25 cellular contexts compared by ENCODE assay signal in the genomic region with DNA sequence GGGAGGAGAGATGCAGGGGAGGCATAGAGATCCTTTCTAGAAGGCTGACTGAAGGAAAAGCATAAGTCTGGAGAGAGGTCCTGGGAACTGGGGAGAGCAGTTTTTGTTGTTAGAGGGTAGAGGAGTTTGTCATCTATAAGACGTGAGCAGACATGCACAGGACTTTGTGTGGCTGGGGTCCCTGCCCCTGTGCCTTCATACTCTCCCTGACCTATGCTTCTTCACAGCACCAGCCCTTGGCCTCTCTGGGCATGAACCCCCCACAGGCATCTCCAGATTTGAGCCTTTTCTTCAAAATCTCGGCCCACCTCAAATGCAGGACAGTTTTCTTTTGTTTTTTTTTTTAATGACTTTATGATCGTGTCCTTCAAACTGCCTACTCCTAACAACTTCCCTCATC.
DNase-seq lines count a peak whose midpoint lies in the region; ATAC-seq, FAIRE-seq and TF ChIP-seq lines count a peak whose summit lies in the region.
"Had no signal": no experiment of that assay in that cellular context is flagged by ENCODE, and none has a peak within 500 bp of the region (broad histone marks: within the 10 kb centered on the region; RNA-seq: fewer than 3 reads in every experiment).

No MANE protein-coding gene starts in this region.

- H4K20me1 ChIP-seq in HepG2 (ENCODE audit: insufficient read depth, low read length) (no peaks in the 10 kb centered on the region), endothelial cell of umbilical vein (replicated peaks; ENCODE audit: control insufficient read depth, extremely low read depth, insufficient read depth, low read length) (no peaks in the 10 kb centered on the region)

- no peak overlapping the region for H3K14ac ChIP-seq in neuronal stem cell (ENCODE audit: low read length)

- no peak overlapping the region for H3K4me3 ChIP-seq in HepG2 (replicated peaks in 1 of 3; ENCODE audit: insufficient read depth in 1 of 3, low read depth in 2 of 3, low read length in 3 of 3)
- no peak overlapping the region for H3K4me3 ChIP-seq in right lobe of liver
- H3K4me3 ChIP-seq in endothelial cell of umbilical vein (replicated peaks in 1 of 3; ENCODE audit: insufficient read depth in 1 of 3, low read depth in 1 of 3, low read length in 3 of 3): no peak overlapping the region
- no peak overlapping the region for H3K4me3 ChIP-seq in neuronal stem cell (ENCODE audit: low read length in 2 of 2)
- H3K4me3 ChIP-seq in vagina: no peak overlapping the region
- no peak overlapping the region for H3K4me3 ChIP-seq in upper lobe of left lung
- H3K4me3 ChIP-seq: GM23248 had no signal

- dilution Hi-C loops in endothelial cell of umbilical vein (cut with MboI; ENCODE audit: extremely low pct_ligation_motif_present, low sequenced_read_pairs): no loop called here

- BruUV-seq in HepG2 (replicated peaks; lab: Mats Ljungman, UMichigan) (no TSS peak), endothelial cell of umbilical vein (replicated peaks; lab: Mats Ljungman, UMichigan) (no TSS peak)

- H2AK5ac ChIP-seq in neuronal stem cell (ENCODE audit: low read depth, low read length): no peak overlapping the region

- FAIRE-seq in HepG2 (lab: Jason Lieb, UNC): no peak
- FAIRE-seq in endothelial cell of umbilical vein (lab: Jason Lieb, UNC): no peak
- FAIRE-seq: G401.6, GM18507, HTR-8/SVneo, RCC 7860 had no signal

- H3K27ac ChIP-seq in HepG2 (ENCODE audit: extremely low read length, insufficient read depth, low read length): no peak overlapping the region
- H3K27ac ChIP-seq in right lobe of liver: no peak overlapping the region
- H3K27ac ChIP-seq in endothelial cell of umbilical vein (ENCODE audit: insufficient read depth, low read depth, low read length): peak overlapping the region; percentile 95
- H3K27ac ChIP-seq in neuronal stem cell (replicated peaks; ENCODE audit: low read length): no peak overlapping the region
- peak overlapping the region; percentile 69 for H3K27ac ChIP-seq in vagina
- H3K27ac ChIP-seq in upper lobe of left lung: no peak overlapping the region
- H3K27ac ChIP-seq: 22Rv1, GM23248 had no signal

- POLR2A ChIA-PET in HepG2 (lab: Yijun Ruan, JAX): no interaction called here
- POLR2A ChIA-PET in endothelial cell of umbilical vein (lab: Charles Lee): no interaction called here

- 62% methylated on average over 3 of the region's 3 CpGs for WGBS in HepG2 (ENCODE audit: low lambda C conversion rate)
- WGBS in right lobe of liver (ENCODE audit: insufficient coverage, low coverage, low lambda C conversion rate, missing lambda C conversion rate): 92% methylated on average over 2 of the region's 3 CpGs
- no CpG with 5 or more reads among the region's 3 CpGs for WGBS in neuronal stem cell (ENCODE audit: extremely low coverage in 2 of 2, insufficient read length in 2 of 2, insufficient replicate concordance in 1 of 2), 2 donors
- 89 to 90% methylated on average over 3 of the region's 3 CpGs for WGBS in upper lobe of left lung, 2 donors

- H2BK12ac ChIP-seq in neuronal stem cell (ENCODE audit: low read length): no peak overlapping the region

- H3K79me2 ChIP-seq in HepG2 (ENCODE audit: insufficient read depth, low read length) (no peaks in the 10 kb centered on the region), endothelial cell of umbilical vein (ENCODE audit: control insufficient read depth, insufficient read depth, low read length) (peaks cover 7% of the 10 kb centered on the region)

- peak overlapping the region; percentile 0 for H2BK120ac ChIP-seq in neuronal stem cell (ENCODE audit: low read depth, low read length)

- no peaks in the 10 kb centered on the region for H3K9me3 ChIP-seq in HepG2 (ENCODE audit: low read length)
- H3K9me3 ChIP-seq in right lobe of liver: no peaks in the 10 kb centered on the region
- H3K9me3 ChIP-seq in endothelial cell of umbilical vein (replicated peaks; ENCODE audit: control insufficient read depth, insufficient read depth, low read length): no peaks in the 10 kb centered on the region
- no peaks in the 10 kb centered on the region for H3K9me3 ChIP-seq in neuronal stem cell (replicated peaks in 1 of 2; ENCODE audit: control insufficient read depth in 2 of 2, insufficient read depth in 1 of 2, low read depth in 1 of 2, low read length in 2 of 2)
- no peaks in the 10 kb centered on the region for H3K9me3 ChIP-seq in vagina
- no peaks in the 10 kb centered on the region for H3K9me3 ChIP-seq in upper lobe of left lung

- H3K79me1 ChIP-seq in neuronal stem cell (ENCODE audit: low read depth, low read length): no peaks in the 10 kb centered on the region

- no peak overlapping the region for H4K8ac ChIP-seq in neuronal stem cell (ENCODE audit: low read depth, low read length)

- TF ChIP-seq CTCF in HepG2 (CRISPR knock-in tag; IDR thresholded peaks at IDR 0.05) (no peak), right lobe of liver (IDR thresholded peaks at IDR 0.05) (no peak), endothelial cell of umbilical vein (IDR thresholded peaks at IDR 0.05; ENCODE audit: extremely low read depth in 1 of 2, insufficient read depth in 1 of 2, low read depth in 1 of 2, low read length in 2 of 2) (no peak), vagina (IDR thresholded peaks at IDR 0.05) (no peak), upper lobe of left lung (IDR thresholded peaks at IDR 0.05) (no peak)

- peaks cover 17% of the 10 kb centered on the region for H3K4me1 ChIP-seq in HepG2 (ENCODE audit: insufficient read depth, low read length)
- no peaks in the 10 kb centered on the region for H3K4me1 ChIP-seq in right lobe of liver
- peaks cover 46% of the 10 kb centered on the region for H3K4me1 ChIP-seq in endothelial cell of umbilical vein (ENCODE audit: control insufficient read depth, extremely low read depth, insufficient read depth, low read length)
- H3K4me1 ChIP-seq in neuronal stem cell (ENCODE audit: control insufficient read depth in 2 of 2, insufficient read depth in 1 of 2, low read depth in 1 of 2, low read length in 2 of 2): peaks cover 15 to 16% of the 10 kb centered on the region in 2 donors
- peaks cover 46% of the 10 kb centered on the region for H3K4me1 ChIP-seq in vagina
- peaks cover 5 to 11% (median 8%) of the 10 kb centered on the region in 4 donors for H3K4me1 ChIP-seq in upper lobe of left lung

- peak overlapping the region; percentile 62 for H3K18ac ChIP-seq in neuronal stem cell (ENCODE audit: low read length)

- H3K4me2 ChIP-seq in HepG2 (ENCODE audit: low read depth, low read length) (peak overlapping the region; percentile 88; the same call in 1 of the 2 replicates), endothelial cell of umbilical vein (ENCODE audit: insufficient read depth, low read length) (no peak overlapping the region), neuronal stem cell (ENCODE audit: insufficient read depth, low read length, poor library complexity, severe bottlenecking) (no peak overlapping the region)

- H2BK5ac ChIP-seq in neuronal stem cell (ENCODE audit: low read length): no peak overlapping the region

- H3K9me1 ChIP-seq in endothelial cell of umbilical vein (replicated peaks; ENCODE audit: control insufficient read depth, extremely low read depth, insufficient read depth, low read length): no peaks in the 10 kb centered on the region

- in situ Hi-C loops in HepG2 (cut with HindIII; ENCODE audit: extremely low pct_ligation_motif_present, low pct_unique_long_range_greater_than_20kb): no loop called here

- ATAC-seq in HepG2: no peak
- no peak for ATAC-seq in right lobe of liver
- ATAC-seq in upper lobe of left lung (ENCODE audit: low FRiP score in 2 of 2): no peak
- ATAC-seq: HCT116 had no signal

- no peak overlapping the region for H4K91ac ChIP-seq in neuronal stem cell (ENCODE audit: low read depth, low read length, poor library complexity)

- H3K9ac ChIP-seq in HepG2 (ENCODE audit: insufficient read depth, low read depth, low read length) (no peak overlapping the region), endothelial cell of umbilical vein (replicated peaks; ENCODE audit: extremely low read depth, insufficient read depth, low read length) (peak overlapping the region; percentile 81), neuronal stem cell (ENCODE audit: low read depth, low read length, poor library complexity) (no peak overlapping the region)
- H3K9ac ChIP-seq: GM23248 had no signal

- TF ChIP-seq POLR2A in HepG2 (IDR thresholded peaks at IDR 0.05; ENCODE audit: insufficient read depth in 1 of 2, low read depth in 2 of 2, low read length in 2 of 2) (no peak), right lobe of liver (IDR thresholded peaks at IDR 0.05) (no peak), endothelial cell of umbilical vein (IDR thresholded peaks at IDR 0.05; ENCODE audit: low read depth, low read length) (no peak), vagina (IDR thresholded peaks at IDR 0.05) (no peak), upper lobe of left lung (IDR thresholded peaks at IDR 0.05) (no peak)

- CTCF ChIA-PET in HepG2 (lab: Yijun Ruan, JAX; ENCODE audit: low intra/inter-chr PET ratio, low total read pairs) (no interaction called here), endothelial cell of umbilical vein (lab: Charles Lee) (interaction anchor here (1.6 to 1.9 kb wide), 2 partner anchors 17 to 109 kb away, joined by 5 read pairs; no protein-coding TSS in a partner anchor)

- H3K4ac ChIP-seq in neuronal stem cell (ENCODE audit: low read length): no peak overlapping the region

- H3K27me3 ChIP-seq in HepG2 (ENCODE audit: control insufficient read depth in 1 of 2, insufficient read depth in 2 of 2, low read length in 2 of 2) (no peaks in the 10 kb centered on the region), right lobe of liver (no peaks in the 10 kb centered on the region), endothelial cell of umbilical vein (ENCODE audit: control insufficient read depth in 2 of 2, insufficient read depth in 2 of 2, low read length in 2 of 2) (no peaks in the 10 kb centered on the region), neuronal stem cell (ENCODE audit: control insufficient read depth in 3 of 3, insufficient read depth in 3 of 3, low read depth in 1 of 3, low read length in 3 of 3) (no peaks in the 10 kb centered on the region), vagina (no peaks in the 10 kb centered on the region), upper lobe of left lung (no peaks in the 10 kb centered on the region)

- DNase-seq in HepG2 (ENCODE audit: low spot score) (no peak), right lobe of liver (no peak), endothelial cell of umbilical vein (ENCODE audit: low read depth, low spot score) (no peak), neuronal stem cell (ENCODE audit: low spot score) (no peak), vagina (ENCODE audit: extremely low spot score in 2 of 2) (no peak), HPDE6-E6E7 (ENCODE audit: extremely low spot score) (no peak), upper lobe of left lung (no peak), NCI-H510A (lab: John Stamatoyannopoulos, UW) (no peak)
- DNase-seq: AML-193; C1 segment of cervical spinal cord; CD8-positive, alpha-beta T cell; DMS153; GM23248; Karpas-422; MV-4-11; NCI-H1694; NCI-H2081 treated with DMSO at 0.1 percent for 48 hours; NCI-H2171 treated with DMSO at 0.1 percent for 48 hours; NCI-H526 had no signal

- no peak overlapping the region for H3K23ac ChIP-seq in neuronal stem cell (ENCODE audit: low read depth, low read length, poor library complexity)

- no peak overlapping the region for H2AFZ ChIP-seq in HepG2 (ENCODE audit: low read length)
- no peak overlapping the region for H2AFZ ChIP-seq in endothelial cell of umbilical vein (ENCODE audit: low read depth, low read length)
- H2AFZ ChIP-seq in neuronal stem cell (ENCODE audit: low read length): peak overlapping the region; percentile 73
- H2AFZ ChIP-seq: GM23248 had no signal

- TF ChIP-seq EP300 in HepG2 (IDR thresholded peaks at IDR 0.05; ENCODE audit: low read depth in 2 of 2, low read length in 2 of 2) (no peak), HepG2 (CRISPR knock-in tag; IDR thresholded peaks at IDR 0.05; ENCODE audit: borderline replicate concordance) (no peak), upper lobe of left lung (IDR thresholded peaks at IDR 0.05) (no peak)

- H3K36me3 ChIP-seq in HepG2 (replicated peaks in 1 of 2; ENCODE audit: control insufficient read depth in 1 of 2, insufficient read depth in 2 of 2, low read length in 2 of 2) (no peaks in the 10 kb centered on the region), right lobe of liver (no peaks in the 10 kb centered on the region), endothelial cell of umbilical vein (ENCODE audit: control insufficient read depth in 2 of 2, extremely low read depth in 1 of 2, insufficient read depth in 2 of 2, low read length in 2 of 2) (no peaks in the 10 kb centered on the region), neuronal stem cell (replicated peaks in 1 of 2; ENCODE audit: control insufficient read depth in 2 of 2, insufficient read depth in 2 of 2, low read length in 2 of 2) (no peaks in the 10 kb centered on the region), vagina (no peaks in the 10 kb centered on the region), upper lobe of left lung (peaks cover 0 to 30% (median 15%) of the 10 kb centered on the region in 4 donors)

- peak overlapping the region; percentile 12 for H2BK15ac ChIP-seq in neuronal stem cell (ENCODE audit: low read length)

- intact Hi-C loops in HepG2 (cut with micrococcal nuclease; ENCODE audit: unreplicated experiment) (no loop called here), right lobe of liver (cut with DNase I) (no loop called here), endothelial cell of umbilical vein (cut with micrococcal nuclease) (no loop called here), vagina (cut with DNase I) (no loop called here)

- no peak for TF ChIP-seq RAD21 in HepG2 (CRISPR knock-in tag; IDR thresholded peaks at IDR 0.05)

Comparison
In these comparisons a context has a peak if more than half of its experiments do, and no peak if none do; other contexts are left out.
1. H3K27ac ChIP-seq: peak in endothelial cell of umbilical vein (single experiment) and vagina (single experiment); none in HepG2 (single experiment), right lobe of liver (0 of 3), neuronal stem cell (single experiment) and upper lobe of left lung (0 of 4).